In the genomic region with DNA sequence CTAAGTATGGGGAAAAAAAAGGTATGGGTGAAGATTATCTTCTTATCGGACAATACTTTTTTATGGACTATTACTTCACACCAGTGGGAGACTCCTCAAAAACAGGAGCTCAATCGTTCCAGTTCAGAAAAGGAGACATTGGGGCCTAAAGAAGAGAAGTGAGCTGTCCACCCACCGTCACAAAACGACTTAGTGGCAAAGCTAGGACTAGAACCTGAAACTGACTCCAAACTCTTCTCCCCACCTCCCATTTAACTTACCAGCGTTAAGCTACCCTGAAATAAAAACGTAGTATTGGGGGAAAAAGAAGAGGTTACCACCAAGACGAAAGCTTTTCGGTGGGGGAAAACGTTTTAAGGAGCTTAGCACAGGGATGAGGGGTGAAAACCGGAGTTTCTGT, we compare ENCODE assay signal across 8 cellular contexts. TPM values are rescaled to one million over a fixed set of nuclear protein-coding genes. Genes with fewer than 3 reads are reported as not detected.
DNase-seq lines count a peak whose midpoint lies in the region; ATAC-seq and TF ChIP-seq lines count a peak whose summit lies in the region.

No MANE protein-coding gene starts in this region.

- no peaks in the 10 kb centered on the region for H4K20me1 ChIP-seq in BLaER1 treated with 17β-estradiol and CSF1 and Interleukin-3, amounts not matched to agents 10 nM and 100 nM
- H4K20me1 ChIP-seq in GM23248 (ENCODE audit: insufficient read depth), result no peaks in the 10 kb centered on the region

- peak overlapping the region; percentile 97 for H3K4me3 Mint-ChIP-seq in T-helper 17 cell

- H3K9me3 ChIP-seq in BLaER1 treated with 17β-estradiol and CSF1 and Interleukin-3, amounts not matched to agents 10 nM and 100 nM (replicated peaks in 1 of 11), result peaks cover 0 to 6% (median 0%) of the 10 kb centered on the region in 11 experiments; a peak in 1 of 22 replicates
- H3K9me3 ChIP-seq in GM23248 (ENCODE audit: low read depth) (no peaks in the 10 kb centered on the region), T-helper 17 cell (ENCODE audit: control insufficient read depth, low read length, poor library complexity, severe bottlenecking) (no peaks in the 10 kb centered on the region), gastroesophageal sphincter (no peaks in the 10 kb centered on the region), sigmoid colon (no peaks in the 10 kb centered on the region)

- TF ChIP-seq EP300 in gastroesophageal sphincter (IDR thresholded peaks at IDR 0.05) (no peak), sigmoid colon (IDR thresholded peaks at IDR 0.05) (no peak)

- no peak for TF ChIP-seq POLR2A in gastroesophageal sphincter (IDR thresholded peaks at IDR 0.05)
- TF ChIP-seq POLR2A in sigmoid colon (IDR thresholded peaks at IDR 0.05), result no peak

- peaks cover 4% of the 10 kb centered on the region for H3K36me3 Mint-ChIP-seq in T-helper 17 cell (ENCODE audit: low read depth)

- peaks cover 11% of the 10 kb centered on the region; the same call in 1 of the 2 replicates for H3F3A ChIP-seq in GM23248 (ENCODE audit: insufficient read depth)

- H3K36me3 ChIP-seq in BLaER1 treated with 17β-estradiol and CSF1 and Interleukin-3, amounts not matched to agents 10 nM and 100 nM, result peaks cover 0 to 19% (median 7%) of the 10 kb centered on the region in 11 experiments; a peak in 11 of 22 replicates
- H3K36me3 ChIP-seq in GM23248 (ENCODE audit: low read depth), result peaks cover 11% of the 10 kb centered on the region; the same call in 1 of the 2 replicates
- H3K36me3 ChIP-seq in gastroesophageal sphincter, result peaks cover 0 to 37% of the 10 kb centered on the region in 2 donors
- H3K36me3 ChIP-seq in sigmoid colon, result peaks cover 0 to 36% (median 4%) of the 10 kb centered on the region in 4 donors

- peak overlapping the region; percentile 95 for H2AFZ ChIP-seq in GM23248

- in situ Hi-C loops in GM23248 (cut with MboI), result no loop called here

- intact Hi-C loops in sigmoid colon (cut with DNase I), result loop anchor here (2.0 to 10.0 kb wide), 2 partner anchors 128 to 606 kb away; a partner anchor contains a TSS

- peak overlapping the region; percentile 53 to 74 (median 63) for H3K4me3 ChIP-seq in BLaER1 treated with 17β-estradiol and CSF1 and Interleukin-3, amounts not matched to agents 10 nM and 100 nM
- H3K4me3 ChIP-seq in GM23248, result peak overlapping the region; percentile 98
- H3K4me3 ChIP-seq in gastroesophageal sphincter, result peak overlapping the region; percentile 58 to 68
- peak overlapping the region; percentile 59 to 73 (median 70) for H3K4me3 ChIP-seq in sigmoid colon

- TF ChIP-seq CTCF in gastroesophageal sphincter (IDR thresholded peaks at IDR 0.05) (no peak), sigmoid colon (IDR thresholded peaks at IDR 0.05) (no peak)

- H3K9ac ChIP-seq in BLaER1 treated with 17β-estradiol and CSF1 and Interleukin-3, amounts not matched to agents 10 nM and 100 nM, result peak overlapping the region; percentile 67 to 83 (median 76)
- peak overlapping the region; percentile 95 for H3K9ac ChIP-seq in GM23248

- peak; percentile 49 for DNase-seq in GM23248
- DNase-seq in T-helper 17 cell, result no peak
- no peak for DNase-seq in sigmoid colon
- DNase-seq in stimulated activated CD4-positive, alpha-beta T cell treated with anti-CD3 and anti-CD28 coated beads, Interleukin-4, amount 100 ng/mL, for 4 hours, result no peak

- H3K79me2 ChIP-seq in GM23248 (ENCODE audit: insufficient read depth), result peaks cover 48% of the 10 kb centered on the region

- H3K4me2 ChIP-seq in BLaER1 treated with 17β-estradiol and CSF1 and Interleukin-3, amounts not matched to agents 10 nM and 100 nM, result peak overlapping the region; percentile 35 to 79 (median 61)
- H3K4me2 ChIP-seq in GM23248 (ENCODE audit: unreplicated experiment), result peak overlapping the region; percentile 82

- no peaks in the 10 kb centered on the region for H3K9me2 ChIP-seq in GM23248 (ENCODE audit: insufficient read depth)

- 4% methylated on average over 10 of the region's 10 CpGs for WGBS in GM23248 (ENCODE audit: low coverage in 1 of 2, low lambda C conversion rate in 2 of 2, missing lambda C conversion rate in 2 of 2), 2 experiments
- WGBS in gastroesophageal sphincter (ENCODE audit: low coverage in 1 of 2), 2 donors, result 6 to 10% methylated on average over 7 to 10 of the region's 10 CpGs
- 6% methylated on average over 10 of the region's 10 CpGs for WGBS in sigmoid colon, 2 donors

- peaks cover 9% of the 10 kb centered on the region for H3K27me3 Mint-ChIP-seq in T-helper 17 cell

- peaks cover 8% of the 10 kb centered on the region for H3K4me1 Mint-ChIP-seq in T-helper 17 cell

- ATAC-seq in T-helper 17 cell (peak; percentile 8), gastroesophageal sphincter (no peak), HG02678 (IDR thresholded peaks at IDR 0.05; ENCODE audit: unreplicated experiment) (no peak), HG03196 (IDR thresholded peaks at IDR 0.05; ENCODE audit: unreplicated experiment) (no peak)

- peak overlapping the region; percentile 21 to 80 (median 68); a peak in 21 of 22 replicates for H3K27ac ChIP-seq in BLaER1 treated with 17β-estradiol and CSF1 and Interleukin-3, amounts not matched to agents 10 nM and 100 nM
- H3K27ac ChIP-seq in GM23248 (peak overlapping the region; percentile 44), gastroesophageal sphincter (peak overlapping the region; percentile 29 to 84 (median 71)), sigmoid colon (peak overlapping the region; percentile 76 to 82 (median 78))

- peaks cover 0 to 7% (median 0%) of the 10 kb centered on the region in 10 experiments; a peak in 1 of 20 replicates for H3K4me1 ChIP-seq in BLaER1 treated with 17β-estradiol and CSF1 and Interleukin-3, amounts not matched to agents 10 nM and 100 nM
- peaks cover 23% of the 10 kb centered on the region for H3K4me1 ChIP-seq in GM23248 (ENCODE audit: insufficient read depth)
- peaks cover 0 to 41% (median 6%) of the 10 kb centered on the region in 3 donors for H3K4me1 ChIP-seq in gastroesophageal sphincter
- peaks cover 0 to 30% (median 15%) of the 10 kb centered on the region in 4 donors for H3K4me1 ChIP-seq in sigmoid colon

- no peaks in the 10 kb centered on the region for H3K27me3 ChIP-seq in BLaER1 treated with 17β-estradiol and CSF1 and Interleukin-3, amounts not matched to agents 10 nM and 100 nM
- H3K27me3 ChIP-seq in GM23248 (replicated peaks; ENCODE audit: insufficient read depth) (no peaks in the 10 kb centered on the region), gastroesophageal sphincter (peaks cover 22% of the 10 kb centered on the region), sigmoid colon (peaks cover 0 to 8% (median 0%) of the 10 kb centered on the region in 3 donors)

- peak overlapping the region; percentile 96 for H3K27ac Mint-ChIP-seq in T-helper 17 cell

RNA-seq across cellular contexts. Expression of a gene that starts 0.5 kb away (rescaled TPM):
- 30.4 and 44.6 TPM in 2 replicates for total RNA-seq in GM23248 (2014; rRNA removed; shearing (Covaris generic))
- polyA plus RNA-seq in GM23248 (2016; fragmentation: Nextera tagmentation; extraction: Ambion mirVana) (13.1 and 16.0 TPM in 2 replicates), sigmoid colon (10 to 100 TPM in 1 of 3 donors, 1 to 10 TPM in 2; 5.8 to 10.4 (median 7.2) TPM)
- total RNA-seq in T-helper 17 cell (10 to 100 TPM; 30.0 to 31.7 TPM), gastroesophageal sphincter (10 to 100 TPM; 13.3 to 30.2 (median 24.3) TPM), sigmoid colon (10 to 100 TPM; 20.4 to 30.0 (median 28.1) TPM)

RNA-seq across cellular contexts. Expression of a gene that starts 10.2 kb away (rescaled TPM):
- total RNA-seq in GM23248 (2014; rRNA removed; shearing (Covaris generic)), result not detected in 2 replicates
- 0.25 TPM in 1 of 2 replicates, not detected in the other for polyA plus RNA-seq in GM23248 (2016; fragmentation: Nextera tagmentation; extraction: Ambion mirVana)
- total RNA-seq in T-helper 17 cell, result under 1 TPM in 1 of 2 donors, not detected in 1; 0.18 TPM
- total RNA-seq in gastroesophageal sphincter, result under 1 TPM in 1 of 4 donors, not detected in 3; 0.13 TPM
- total RNA-seq in sigmoid colon, result not detected
- polyA plus RNA-seq in sigmoid colon, result under 1 TPM in 1 of 3 donors, not detected in 2; 0.03 TPM
